ENCODE assay signal across 17 cellular contexts in the genomic region with DNA sequence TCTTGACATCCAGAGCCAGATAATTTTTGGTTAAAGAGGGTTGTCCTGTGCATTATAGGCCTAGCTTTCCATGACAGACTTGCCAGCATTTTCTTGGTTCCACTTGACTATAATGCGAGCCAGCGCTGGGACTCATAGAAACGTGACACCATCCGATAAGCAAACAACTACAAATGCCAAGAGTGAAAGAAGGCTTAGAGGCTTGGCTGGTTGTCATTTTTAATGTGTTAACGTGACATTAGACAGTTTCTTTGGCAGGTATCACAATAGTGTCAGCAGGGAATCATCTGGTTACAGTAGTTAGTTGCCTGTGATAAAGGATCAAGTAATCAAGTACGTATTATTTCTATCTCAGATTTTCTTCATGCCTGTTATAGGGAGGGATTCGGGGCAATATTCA. TPM values are rescaled to one million over a fixed set of nuclear protein-coding genes. Genes with fewer than 3 reads are reported as not detected.
DNase-seq lines count a peak whose midpoint lies in the region; ATAC-seq and TF ChIP-seq lines count a peak whose summit lies in the region.
"Had no signal": no experiment of that assay in that cellular context is flagged by ENCODE, and none has a peak within 500 bp of the region (broad histone marks: within the 10 kb centered on the region; RNA-seq: fewer than 3 reads in every experiment).

No MANE protein-coding gene starts in this region.

- H3K36me3 Mint-ChIP-seq in MCF 10A (ENCODE audit: insufficient read depth, unreplicated experiment), result no peaks in the 10 kb centered on the region
- H3K36me3 Mint-ChIP-seq: activated naive CD8-positive, alpha-beta T cell treated with anti-CD3 and anti-CD28 coated beads for 36 hours; memory B cell; stimulated activated naive B cell treated with anti-CD40 and anti-IgM and Interleukin-4, amounts not matched to agents 10 μg/mL and 1 μg/mL and 100 μg/mL, for 72 hours had no signal

- H3K27me3 ChIP-seq in neural cell (ENCODE audit: insufficient read depth, low read depth, low read length), result no peaks in the 10 kb centered on the region
- H3K27me3 ChIP-seq: SJCRH30 had no signal

- TF ChIP-seq CTCF in neural cell (IDR thresholded peaks at IDR 0.05; ENCODE audit: poor library complexity, severe bottlenecking), result no peak
- no peak for TF ChIP-seq CTCF in MCF 10A (IDR thresholded peaks at IDR 0.05; ENCODE audit: unreplicated experiment)

- no peaks in the 10 kb centered on the region for H3K4me1 Mint-ChIP-seq in MCF 10A (ENCODE audit: insufficient read depth, unreplicated experiment)
- H3K4me1 Mint-ChIP-seq: activated naive CD8-positive, alpha-beta T cell treated with anti-CD3 and anti-CD28 coated beads for 36 hours; central memory CD8-positive, alpha-beta T cell; stimulated activated naive B cell treated with anti-CD40 and anti-IgM and Interleukin-4, amounts not matched to agents 10 μg/mL and 1 μg/mL and 100 μg/mL, for 72 hours had no signal

- peak overlapping the region; percentile 37 for H3K4me3 ChIP-seq in neural cell (ENCODE audit: low read length)
- H3K4me3 ChIP-seq: SJCRH30 had no signal

- no peaks in the 10 kb centered on the region for H3K9me2 ChIP-seq in neural cell (ENCODE audit: insufficient read depth, low read length)

- CTCF ChIA-PET in MCF 10A (lab: Yijun Ruan, JAX), result interaction anchor here (1.1 kb wide), 1 partner anchor 23 kb away, joined by 4 read pairs; no protein-coding TSS in a partner anchor

- peak overlapping the region; percentile 53 for H3K4me2 ChIP-seq in neural cell (ENCODE audit: low read length)

- no peak overlapping the region for H3K9ac ChIP-seq in neural cell (ENCODE audit: low read length)

- no TSS peak for BruUV-seq in MCF 10A (replicated peaks; lab: Mats Ljungman, UMichigan)

- H3K4me3 Mint-ChIP-seq in MCF 10A (ENCODE audit: unreplicated experiment), result no peak overlapping the region
- H3K4me3 Mint-ChIP-seq: activated naive CD8-positive, alpha-beta T cell treated with anti-CD3 and anti-CD28 coated beads for 36 hours; central memory CD8-positive, alpha-beta T cell; endodermal cell; memory B cell; stimulated activated naive B cell treated with anti-CD40 and anti-IgM and Interleukin-4, amounts not matched to agents 10 μg/mL and 1 μg/mL and 100 μg/mL, for 72 hours had no signal

- no peak for TF ChIP-seq RAD21 in neural cell (conservative IDR thresholded peaks at IDR 0.05)

- intact Hi-C loops in MCF 10A (cut with micrococcal nuclease), result no loop called here

- no peaks in the 10 kb centered on the region for H3K36me3 ChIP-seq in neural cell (ENCODE audit: insufficient read depth, low read length)
- H3K36me3 ChIP-seq: SJCRH30 had no signal

- H3K27ac ChIP-seq in neural cell (ENCODE audit: low read length), result no peak overlapping the region
- H3K27ac ChIP-seq: SJCRH30 had no signal

- POLR2A ChIA-PET in MCF 10A (lab: Yijun Ruan, JAX), result interaction anchor here (1.1 kb wide), 1 partner anchor 83 kb away, joined by 3 read pairs; no protein-coding TSS in a partner anchor

- ATAC-seq in GM21526 (IDR thresholded peaks at IDR 0.05; ENCODE audit: low FRiP score, unreplicated experiment) (no peak), GM21737 (IDR thresholded peaks at IDR 0.05; ENCODE audit: unreplicated experiment) (no peak)
- ATAC-seq: stimulated activated naive B cell treated with anti-CD40 and anti-IgM and Interleukin-4, amounts not matched to agents 10 μg/mL and 1 μg/mL and 100 μg/mL, for 72 hours had no signal

- DNase-seq in DMS79 treated with DMSO at 0.1 percent for 48 hours (lab: John Stamatoyannopoulos, UW) (peak; percentile 85), NCI-H2107 (lab: John Stamatoyannopoulos, UW) (peak; percentile 69), SHP77 treated with DMSO at 0.1 percent for 48 hours (lab: John Stamatoyannopoulos, UW) (peak; percentile 48), superior temporal gyrus (ENCODE audit: extremely low spot score) (no peak), MCF 10A (ENCODE audit: unreplicated experiment) (no peak)
- DNase-seq: activated CD4-positive, alpha-beta T cell treated with anti-CD3 and anti-CD28 coated beads for 4 hours; activated CD8-positive, alpha-beta memory T cell treated with anti-CD3 and anti-CD28 coated beads, Interleukin-2, amount 50 U/mL, for 48 hours; activated naive CD8-positive, alpha-beta T cell treated with anti-CD3 and anti-CD28 coated beads for 36 hours; endodermal cell; GOT3; stimulated activated naive B cell treated with anti-CD40 and anti-IgM and Interleukin-4, amounts not matched to agents 10 μg/mL and 1 μg/mL and 100 μg/mL, for 72 hours had no signal

- no peaks in the 10 kb centered on the region for H3K27me3 Mint-ChIP-seq in MCF 10A (ENCODE audit: insufficient read depth, unreplicated experiment)

- no peaks in the 10 kb centered on the region for H3K9me3 ChIP-seq in neural cell (ENCODE audit: low read length)
- H3K9me3 ChIP-seq: SJCRH30 had no signal

- no peaks in the 10 kb centered on the region for H3K79me2 ChIP-seq in neural cell (replicated peaks; ENCODE audit: insufficient read depth, low read length)

- TF ChIP-seq EP300 in neural cell (conservative IDR thresholded peaks at IDR 0.05; ENCODE audit: poor library complexity, severe bottlenecking), result peak; percentile 100

- no peaks in the 10 kb centered on the region for H4K20me1 ChIP-seq in neural cell (ENCODE audit: insufficient read depth)

- H3F3A ChIP-seq in neural cell (ENCODE audit: insufficient read depth, low read length, poor library complexity, severe bottlenecking), result peaks cover 3% of the 10 kb centered on the region

- H3K9me3 Mint-ChIP-seq in MCF 10A (ENCODE audit: unreplicated experiment), result no peaks in the 10 kb centered on the region
- H3K9me3 Mint-ChIP-seq: activated naive CD8-positive, alpha-beta T cell treated with anti-CD3 and anti-CD28 coated beads for 36 hours; central memory CD8-positive, alpha-beta T cell; endodermal cell; stimulated activated naive B cell treated with anti-CD40 and anti-IgM and Interleukin-4, amounts not matched to agents 10 μg/mL and 1 μg/mL and 100 μg/mL, for 72 hours had no signal

- H3K27ac Mint-ChIP-seq in MCF 10A (ENCODE audit: low read depth, unreplicated experiment), result no peak overlapping the region
- H3K27ac Mint-ChIP-seq: activated naive CD8-positive, alpha-beta T cell treated with anti-CD3 and anti-CD28 coated beads for 36 hours; endodermal cell; memory B cell; stimulated activated naive B cell treated with anti-CD40 and anti-IgM and Interleukin-4, amounts not matched to agents 10 μg/mL and 1 μg/mL and 100 μg/mL, for 72 hours had no signal

- H2AFZ ChIP-seq in neural cell (ENCODE audit: low read depth, low read length), result no peak overlapping the region

TF ChIP-seq in neural cell, 6 proteins besides CTCF, POLR2A, EP300 and RAD21:
- TF ChIP-seq MXI1 (conservative IDR thresholded peaks at IDR 0.05; ENCODE audit: poor library complexity, severe bottlenecking) (peak; percentile 13), EZH2 (IDR thresholded peaks at IDR 0.05; ENCODE audit: borderline replicate concordance, insufficient read depth, low read length, poor library complexity, severe bottlenecking) (no peak), POLR2AphosphoS5 (IDR thresholded peaks at IDR 0.05) (peak; percentile 100)
TF ChIP-seq in neural cell: peak in this region for 2.

RNA-seq across cellular contexts. Expression of gene LIFR, which starts 20.0 kb away (rescaled TPM):
- 5.8 and 6.1 TPM in 2 replicates for polyA plus RNA-seq in neural cell
- polyA minus RNA-seq in neural cell, result 24.8 and 25.6 TPM in 2 replicates
- 3.7 and 3.9 TPM in 2 replicates for total RNA-seq in MCF 10A (2022)
- total RNA-seq: activated naive CD8-positive, alpha-beta T cell treated with anti-CD3 and anti-CD28 coated beads for 36 hours had no signal

Comparison
In these comparisons a context has a peak if more than half of its experiments do, and no peak if none do; other contexts are left out.
1. DNase-seq: peak in DMS79 treated with DMSO at 0.1 percent for 48 hours (single experiment), NCI-H2107 (single experiment) and SHP77 treated with DMSO at 0.1 percent for 48 hours (single experiment); none in superior temporal gyrus (single experiment) and MCF 10A (single experiment).